In genomic region chr3:15645740-15646490, GRCh38 we compare ENCODE assay signal across 9 cellular contexts. TPM values are rescaled to one million over a fixed set of nuclear protein-coding genes. Genes with fewer than 3 reads are reported as not detected.
DNase-seq lines count a peak whose midpoint lies in the region; ATAC-seq and TF ChIP-seq lines count a peak whose summit lies in the region.
"Had no signal": no experiment of that assay in that cellular context is flagged by ENCODE, and none has a peak within 500 bp of the region (broad histone marks: within the 10 kb centered on the region; RNA-seq: fewer than 3 reads in every experiment).

No MANE protein-coding gene starts in this region.

- H3K27me3 Mint-ChIP-seq in CD4-positive, alpha-beta memory T cell = peaks cover 0 to 3% of the 10 kb centered on the region in 2 donors

- BruUV-seq in PC-3 (replicated peaks; lab: Mats Ljungman, UMichigan) = TSS peak; percentile 85

- intact Hi-C loops in CD4-positive, alpha-beta memory T cell (cut with micrococcal nuclease) = loop anchor here (2.0 to 5.0 kb wide), 2 partner anchors 15 to 36 kb away; no protein-coding TSS in a partner anchor
- intact Hi-C loops in PC-3 (cut with micrococcal nuclease) (loop anchor here (1.0 to 5.0 kb wide), 3 partner anchors 10 to 151 kb away; partner anchors contain the start of gene ANKRD28), ovary (cut with DNase I) (no loop called here)

- H4K20me1 ChIP-seq in PC-3 (ENCODE audit: low read length) = no peaks in the 10 kb centered on the region

- peaks cover 10% of the 10 kb centered on the region for H3F3A ChIP-seq in PC-3 (ENCODE audit: low read length, unreplicated experiment)

- no peaks in the 10 kb centered on the region for H3K9me3 ChIP-seq in CD4-positive, alpha-beta memory T cell (ENCODE audit: control insufficient read depth in 1 of 2, low read length in 2 of 2)
- H3K9me3 ChIP-seq in PC-3 (ENCODE audit: low read length) (no peaks in the 10 kb centered on the region), ovary (no peaks in the 10 kb centered on the region)

- peak; percentile 68 for ATAC-seq in PC-3

- peak overlapping the region; percentile 85 for H3K9ac ChIP-seq in PC-3 (ENCODE audit: low read length)

- H3K4me1 Mint-ChIP-seq in CD4-positive, alpha-beta memory T cell = peaks cover 39 to 69% (median 50%) of the 10 kb centered on the region in 4 donors

- CTCF ChIA-PET in CD4-positive, alpha-beta memory T cell (lab: Charles Lee; ENCODE audit: partially characterized antibody) = interaction anchor here (0.9 to 2.3 kb wide), 2 partner anchors 16 to 152 kb away, joined by 4 to 14 read pairs; partner anchors contain the start of gene ANKRD28
- CTCF ChIA-PET in PC-3 (lab: Charles Lee) = interaction anchor here (1.2 kb wide), 1 partner anchor 15 kb away, joined by 4 read pairs; no protein-coding TSS in a partner anchor

- H3K4me3 Mint-ChIP-seq in CD4-positive, alpha-beta memory T cell = peak overlapping the region in 6 of 8 donors; percentile 15 to 69 (median 34)

- peak overlapping the region; percentile 10 for H2AFZ ChIP-seq in PC-3 (ENCODE audit: low read length)

- no peak overlapping the region for H3K4me3 ChIP-seq in CD4-positive, alpha-beta memory T cell (ENCODE audit: low read length in 2 of 2)
- H3K4me3 ChIP-seq in PC-3 (ENCODE audit: low read length) = peak overlapping the region; percentile 19
- H3K4me3 ChIP-seq in ovary = no peak overlapping the region

- no peaks in the 10 kb centered on the region for H3K9me3 Mint-ChIP-seq in CD4-positive, alpha-beta memory T cell

- no peaks in the 10 kb centered on the region for H3K79me2 ChIP-seq in PC-3 (ENCODE audit: low read length)

- WGBS in ovary, 3 donors = 27 to 54% (median 34%) methylated on average over 18 of the region's 18 CpGs

- DNase-seq in CD4-positive, alpha-beta memory T cell = no peak
- DNase-seq in PC-3 (peak; percentile 98), epithelial cell of prostate (ENCODE audit: low read depth, low spot score) (no peak), ovary (peak in 3 of 5 donors; percentile 37 to 53 (median 38)), C1 segment of cervical spinal cord (lab: John Stamatoyannopoulos, UW) (no peak), SK-N-DZ (ENCODE audit: low spot score) (no peak), NCI-H1105 (lab: John Stamatoyannopoulos, UW) (no peak)
- no peak for DNase-seq in activated CD4-positive, CD25-positive, alpha-beta regulatory T cell treated with anti-CD3 and anti-CD28 coated beads, Interleukin-2, amount 50 U/mL, for 72 hours
- DNase-seq: NCI-H1436 had no signal

- no peak for TF ChIP-seq EP300 in ovary (IDR thresholded peaks at IDR 0.05)

- no peak for TF ChIP-seq POLR2A in ovary (IDR thresholded peaks at IDR 0.05)

- peak overlapping the region in 4 of 7 donors; percentile 4 to 52 (median 38) for H3K27ac Mint-ChIP-seq in CD4-positive, alpha-beta memory T cell

- no peaks in the 10 kb centered on the region for H3K36me3 ChIP-seq in CD4-positive, alpha-beta memory T cell (ENCODE audit: insufficient read depth, low read length)
- H3K36me3 ChIP-seq in PC-3 (ENCODE audit: low read depth, low read length) = no peaks in the 10 kb centered on the region
- H3K36me3 ChIP-seq in ovary = no peaks in the 10 kb centered on the region

- no peak overlapping the region for H3K27ac ChIP-seq in CD4-positive, alpha-beta memory T cell (ENCODE audit: low read depth, low read length)
- peak overlapping the region; percentile 98 for H3K27ac ChIP-seq in PC-3 (ENCODE audit: low read length)
- peak overlapping the region; percentile 82 for H3K27ac ChIP-seq in epithelial cell of prostate
- H3K27ac ChIP-seq in ovary = no peak overlapping the region

- POLR2A ChIA-PET in CD4-positive, alpha-beta memory T cell (lab: Charles Lee; ENCODE audit: partially characterized antibody) = interaction anchor here (0.7 to 2.5 kb wide), 4 partner anchors 15 to 156 kb away, joined by 3 to 7 read pairs (median 3); partner anchors contain the start of genes ANKRD28, BTD and HACL1
- POLR2A ChIA-PET in PC-3 (lab: Charles Lee; ENCODE audit: unreplicated experiment) = interaction anchor here (0.5 to 1.1 kb wide), 6 partner anchors 9 to 248 kb away, joined by 3 to 8 read pairs (median 4); no protein-coding TSS in a partner anchor

- peaks cover 9 to 36% of the 10 kb centered on the region in 2 donors for H3K36me3 Mint-ChIP-seq in CD4-positive, alpha-beta memory T cell

- H3K4me2 ChIP-seq in PC-3 (ENCODE audit: low read length) = peak overlapping the region; percentile 81

- no peaks in the 10 kb centered on the region for H3K9me2 ChIP-seq in PC-3 (replicated peaks; ENCODE audit: low read length)

- no peak for TF ChIP-seq CTCF in PC-3 (conservative IDR thresholded peaks at IDR 0.05; ENCODE audit: low read depth, low read length)
- TF ChIP-seq CTCF in ovary (IDR thresholded peaks at IDR 0.05) = no peak

- H3K4me1 ChIP-seq in CD4-positive, alpha-beta memory T cell (ENCODE audit: insufficient read depth, low read length) = peaks cover 45% of the 10 kb centered on the region
- H3K4me1 ChIP-seq in PC-3 (ENCODE audit: insufficient read depth, low read length) (peaks cover 42% of the 10 kb centered on the region), ovary (ENCODE audit: insufficient read depth) (peaks cover 5% of the 10 kb centered on the region)

- no peaks in the 10 kb centered on the region for H3K27me3 ChIP-seq in CD4-positive, alpha-beta memory T cell (ENCODE audit: insufficient read depth, low read length)
- H3K27me3 ChIP-seq in PC-3 (ENCODE audit: low read length) = no peaks in the 10 kb centered on the region
- H3K27me3 ChIP-seq in ovary = no peaks in the 10 kb centered on the region

RNA-seq across cellular contexts. Expression of gene BTD, which starts 44.4 kb away (rescaled TPM):
- 10 to 100 TPM; 23.5 to 27.4 TPM for total RNA-seq in CD4-positive, alpha-beta memory T cell
- polyA plus RNA-seq in CD4-positive, alpha-beta memory T cell = 10 to 100 TPM; 23.4 to 40.5 TPM
- 11.7 and 17.1 TPM in 2 replicates for total RNA-seq in PC-3 (2014; rRNA removed)
- 10 to 100 TPM; 19.8 to 40.3 (median 30.2) TPM for total RNA-seq in ovary
- polyA plus RNA-seq in ovary = 10 to 100 TPM; 24.5 to 44.1 TPM
- 8.8 and 12.4 TPM in 2 replicates for polyA plus RNA-seq in SK-N-DZ (2014; cell fraction: cytosol; rRNA removed)
- 7.5 and 16.8 TPM in 2 replicates for polyA plus RNA-seq in SK-N-DZ (2014; cell fraction: nucleus; rRNA removed)

RNA-seq across cellular contexts. Expression of gene HACL1, which starts 44.5 kb away (rescaled TPM):
- 10 to 100 TPM; 37.6 to 44.4 TPM for total RNA-seq in CD4-positive, alpha-beta memory T cell
- polyA plus RNA-seq in CD4-positive, alpha-beta memory T cell = 10 to 100 TPM; 36.8 to 43.6 TPM
- total RNA-seq in PC-3 (2014; rRNA removed) (20.3 and 25.5 TPM in 2 replicates), ovary (10 to 100 TPM; 11.3 to 22.7 (median 19.7) TPM)
- polyA plus RNA-seq in ovary = 10 to 100 TPM; 13.4 to 15.1 TPM
- polyA plus RNA-seq in SK-N-DZ (2014; cell fraction: cytosol; rRNA removed) = 54.7 and 56.8 TPM in 2 replicates
- 34.1 and 50.7 TPM in 2 replicates for polyA plus RNA-seq in SK-N-DZ (2014; cell fraction: nucleus; rRNA removed)

Comparison
In these comparisons a context has a peak if more than half of its experiments do, and no peak if none do; other contexts are left out.
1. DNase-seq: peak in PC-3 (single experiment) and ovary (3 of 5); none in CD4-positive, alpha-beta memory T cell (0 of 5), epithelial cell of prostate (single experiment), activated CD4-positive, CD25-positive, alpha-beta regulatory T cell treated with anti-CD3 and anti-CD28 coated beads, Interleukin-2, amount 50 U/mL, for 72 hours (single experiment), C1 segment of cervical spinal cord (0 of 14), SK-N-DZ (single experiment) and NCI-H1105 (single experiment).
2. H3K27ac ChIP-seq: peak in PC-3 (single experiment) and epithelial cell of prostate (single experiment); none in CD4-positive, alpha-beta memory T cell (single experiment) and ovary (0 of 2).
3. intact Hi-C loops: an anchor here in CD4-positive, alpha-beta memory T cell (2.0 to 5.0 kb wide) and PC-3 (1.0 to 5.0 kb wide); none called in ovary.